Comparison of ENCODE assay signal across 9 cellular contexts in genomic region chr1:198935371-198935921, GRCh38.
DNase-seq lines count a peak whose midpoint lies in the region; ATAC-seq and TF ChIP-seq lines count a peak whose summit lies in the region.
"Had no signal": no experiment of that assay in that cellular context is flagged by ENCODE, and none has a peak within 500 bp of the region (broad histone marks: within the 10 kb centered on the region; RNA-seq: fewer than 3 reads in every experiment).

No MANE protein-coding gene starts in this region.

- H3K9me3 ChIP-seq in cardiac muscle cell (ENCODE audit: low read depth) = no peaks in the 10 kb centered on the region

- peaks cover 32% of the 10 kb centered on the region for H3K4me1 Mint-ChIP-seq in activated naive CD4-positive, alpha-beta T cell treated with anti-CD3 and anti-CD28 coated beads, Interleukin-2, amount 10 ng/mL, durations not matched to agents 7 days and 5 days

- CTCF ChIA-PET in activated naive CD4-positive, alpha-beta T cell treated with anti-CD3 and anti-CD28 coated beads, Interleukin-2, amount 10 ng/mL, durations not matched to agents 7 days and 5 days (lab: Charles Lee) = interaction anchor here (0.9 to 2.7 kb wide), 5 partner anchors 12 to 178 kb away, joined by 3 to 19 read pairs (median 3); no protein-coding TSS in a partner anchor

- H3K27me3 Mint-ChIP-seq in activated naive CD4-positive, alpha-beta T cell treated with anti-CD3 and anti-CD28 coated beads, Interleukin-2, amount 10 ng/mL, durations not matched to agents 7 days and 5 days = no peaks in the 10 kb centered on the region

- H3K27ac Mint-ChIP-seq in activated naive CD4-positive, alpha-beta T cell treated with anti-CD3 and anti-CD28 coated beads, Interleukin-2, amount 10 ng/mL, durations not matched to agents 7 days and 5 days = no peak overlapping the region

- H3K9me3 Mint-ChIP-seq in activated naive CD4-positive, alpha-beta T cell treated with anti-CD3 and anti-CD28 coated beads, Interleukin-2, amount 10 ng/mL, durations not matched to agents 7 days and 5 days = peaks cover 2% of the 10 kb centered on the region

- ATAC-seq in GM21737 (IDR thresholded peaks at IDR 0.05; ENCODE audit: unreplicated experiment) (peak; percentile 51), HG03045 (IDR thresholded peaks at IDR 0.05; ENCODE audit: unreplicated experiment) (no peak)

- no peaks in the 10 kb centered on the region for H3K36me3 ChIP-seq in cardiac muscle cell

- no peak overlapping the region for H3K27ac ChIP-seq in cardiac muscle cell
- H3K27ac ChIP-seq: VCaP had no signal

- DNase-seq in D341Med (ENCODE audit: low spot score) = peak; percentile 82
- peak; percentile 75 to 76 for DNase-seq in Kasumi-1 (lab: John Stamatoyannopoulos, UW)
- peak; percentile 81 for DNase-seq in RPMI8226
- peak; percentile 68 for DNase-seq in activated naive CD4-positive, alpha-beta T cell treated with anti-CD3 and anti-CD28 coated beads, Interleukin-2, amount 10 ng/mL, durations not matched to agents 7 days and 5 days
- peak; percentile 86 to 96 for DNase-seq in cardiac muscle cell (ENCODE audit: low read depth in 1 of 2, low spot score in 1 of 2)
- peak; percentile 97 for DNase-seq in pulmonary artery endothelial cell (ENCODE audit: low read depth, low spot score)

- TF ChIP-seq CTCF in cardiac muscle cell (IDR thresholded peaks at IDR 0.05; ENCODE audit: low read depth, low read length) = no peak

- peaks cover 15% of the 10 kb centered on the region for H3K36me3 Mint-ChIP-seq in activated naive CD4-positive, alpha-beta T cell treated with anti-CD3 and anti-CD28 coated beads, Interleukin-2, amount 10 ng/mL, durations not matched to agents 7 days and 5 days

- peaks cover 12% of the 10 kb centered on the region for H3K4me1 ChIP-seq in cardiac muscle cell (ENCODE audit: low read depth)

- H3K4me3 ChIP-seq in cardiac muscle cell = peak overlapping the region; percentile 23

- H3K27me3 ChIP-seq in cardiac muscle cell = no peaks in the 10 kb centered on the region

- no peak overlapping the region for H3K4me3 Mint-ChIP-seq in activated naive CD4-positive, alpha-beta T cell treated with anti-CD3 and anti-CD28 coated beads, Interleukin-2, amount 10 ng/mL, durations not matched to agents 7 days and 5 days
